ENCODE assay signal across 8 cellular contexts in genomic region chr5:399296-400281, GRCh38. TPM values are rescaled to one million over a fixed set of nuclear protein-coding genes. Genes with fewer than 3 reads are reported as not detected.
DNase-seq lines count a peak whose midpoint lies in the region; TF ChIP-seq lines count a peak whose summit lies in the region.

No MANE protein-coding gene starts in this region.

- peak; percentile 38 for TF ChIP-seq POLR2A in GM15510 (IDR thresholded peaks at IDR 0.05; ENCODE audit: borderline replicate concordance, extremely low read depth, insufficient read length)

- peak overlapping the region; percentile 89 for H3K14ac ChIP-seq in H9 (ENCODE audit: insufficient read depth, low read length)

- H3K56ac ChIP-seq in H9 (ENCODE audit: insufficient read length, low read depth, low read length): no peak overlapping the region

- H3K4me3 Mint-ChIP-seq in H9 (peak overlapping the region in 1 of 2 experiments; percentile 7; a peak in 1 of 5 replicates), brain (peak overlapping the region; percentile 45 to 77 (median 71))

- H2BK12ac ChIP-seq in H9 (ENCODE audit: insufficient read length, low read depth, low read length): peak overlapping the region; percentile 70

- H4K5ac ChIP-seq in H9 (ENCODE audit: insufficient read length, low read depth, low read length): peak overlapping the region; percentile 92

- H3K9me2 ChIP-seq in Loucy (replicated peaks; ENCODE audit: low read depth, low read length): no peaks in the 10 kb centered on the region

- H3K79me2 ChIP-seq in H9 (ENCODE audit: insufficient read depth, low read length) (no peaks in the 10 kb centered on the region), Loucy (ENCODE audit: insufficient read depth, low read length) (peaks cover 7% of the 10 kb centered on the region; the same call in 1 of the 2 replicates)

- H3K23me2 ChIP-seq in H9 (ENCODE audit: insufficient read length, low read depth, low read length, poor library complexity, severe bottlenecking): no peaks in the 10 kb centered on the region

- H4K91ac ChIP-seq in H9 (ENCODE audit: insufficient read length, low read depth, low read length): peak overlapping the region; percentile 82

- H3T11ph ChIP-seq in H9 (ENCODE audit: low read length): peak overlapping the region; percentile 30

- peak overlapping the region; percentile 37 for H3K4me2 ChIP-seq in H9 (ENCODE audit: insufficient read depth, insufficient read length, low read length)
- peak overlapping the region; percentile 15 for H3K4me2 ChIP-seq in Loucy (ENCODE audit: low read depth, low read length, poor library complexity, severe bottlenecking)

- peak overlapping the region; percentile 60 for H3K4ac ChIP-seq in H9 (ENCODE audit: low read depth, low read length)

- H2AFZ ChIP-seq in H9 (ENCODE audit: low read length) (no peak overlapping the region), Loucy (ENCODE audit: low read length) (no peak overlapping the region)

- H3F3A ChIP-seq in Loucy (ENCODE audit: low read depth): no peaks in the 10 kb centered on the region

- H3K4me1 ChIP-seq in H9 (ENCODE audit: insufficient read depth, low read length) (no peaks in the 10 kb centered on the region), Loucy (ENCODE audit: insufficient read depth, low read length, poor library complexity, severe bottlenecking) (peaks cover 19% of the 10 kb centered on the region)

- H3K23ac ChIP-seq in H9 (ENCODE audit: insufficient read length, low read depth, low read length): no peak overlapping the region

- H3K36me3 Mint-ChIP-seq in H9 (ENCODE audit: insufficient read depth in 1 of 3, low read depth in 3 of 3) (peaks cover 0 to 8% (median 0%) of the 10 kb centered on the region in 3 experiments; a peak in 2 of 7 replicates), brain (no peaks in the 10 kb centered on the region)

- H2BK120ac ChIP-seq in H9 (ENCODE audit: low read depth, low read length, poor library complexity, severe bottlenecking): peak overlapping the region; percentile 91

- no peak overlapping the region for H3K4me3 ChIP-seq in Loucy (ENCODE audit: low read length, poor library complexity, severe bottlenecking)

- H3K36me3 ChIP-seq in Loucy (ENCODE audit: insufficient read depth, low read length): no peaks in the 10 kb centered on the region

- H2AK5ac ChIP-seq in H9 (ENCODE audit: insufficient read length, low read length): no peak overlapping the region

- no peak overlapping the region for H2BK15ac ChIP-seq in H9 (ENCODE audit: low read depth, low read length)

- peaks cover 0 to 5% of the 10 kb centered on the region in 2 experiments; a peak in 4 of 5 replicates for H3K9me3 Mint-ChIP-seq in H9
- peaks cover 0 to 10% (median 0%) of the 10 kb centered on the region in 5 experiments for H3K9me3 Mint-ChIP-seq in brain

- H3K27ac Mint-ChIP-seq in H9: peak overlapping the region in 2 of 3 experiments; percentile 83 to 89; a peak in 3 of 7 replicates
- peak overlapping the region; percentile 83 to 99 (median 96) for H3K27ac Mint-ChIP-seq in brain

- H4K20me1 ChIP-seq in H9 (ENCODE audit: control insufficient read depth, insufficient read depth, insufficient read length) (no peaks in the 10 kb centered on the region), Loucy (ENCODE audit: insufficient read depth, low read length, poor library complexity, severe bottlenecking) (no peaks in the 10 kb centered on the region)

- no peaks in the 10 kb centered on the region for H3K79me1 ChIP-seq in H9 (ENCODE audit: insufficient read depth, low read depth, low read length, poor library complexity, severe bottlenecking)

- no peak overlapping the region for H3K9ac ChIP-seq in H9 (ENCODE audit: extremely low read depth, insufficient read length, low read length)
- peak overlapping the region; percentile 32 for H3K9ac ChIP-seq in Loucy (ENCODE audit: low read depth, low read length, poor library complexity, severe bottlenecking)

- TF ChIP-seq CTCF in H9 (conservative IDR thresholded peaks at IDR 0.05) (peak; percentile 17; the same call in 1 of the 3 replicates), Loucy (conservative IDR thresholded peaks at IDR 0.05; ENCODE audit: low read length) (no peak), brain (conservative IDR thresholded peaks at IDR 0.05) (no peak)

- H3K4me1 Mint-ChIP-seq in H9 (peaks cover 12 to 25% of the 10 kb centered on the region in 2 experiments), brain (peaks cover 38% of the 10 kb centered on the region)

- H4K8ac ChIP-seq in H9 (replicated peaks; ENCODE audit: insufficient read length, low read depth, low read length): no peak overlapping the region

- peak overlapping the region; percentile 91 for H3K18ac ChIP-seq in H9 (ENCODE audit: insufficient read length, low read depth, low read length)

- H2BK20ac ChIP-seq in H9 (ENCODE audit: low read depth, low read length, poor library complexity, severe bottlenecking): no peak overlapping the region

- H2BK5ac ChIP-seq in H9 (ENCODE audit: insufficient read length, low read length): no peak overlapping the region

- H3K27me3 ChIP-seq in H9 (ENCODE audit: insufficient read depth, low read length) (no peaks in the 10 kb centered on the region), Loucy (ENCODE audit: insufficient read depth, low read length, poor library complexity, severe bottlenecking) (no peaks in the 10 kb centered on the region)

- H3K9me3 ChIP-seq in H9 (ENCODE audit: control insufficient read depth, low read depth, low read length) (no peaks in the 10 kb centered on the region), Loucy (ENCODE audit: insufficient read depth, low read depth, low read length) (no peaks in the 10 kb centered on the region)

- peak; percentile 85 for DNase-seq in H9
- peak; percentile 97 for DNase-seq in SHP77 treated with DMSO at 0.1 percent for 48 hours (lab: John Stamatoyannopoulos, UW)
- DNase-seq in kidney glomerular epithelial cell (lab: John Stamatoyannopoulos, UW): peak; percentile 54
- DNase-seq in stimulated activated CD4-positive, alpha-beta T cell treated with anti-CD3 and anti-CD28 coated beads, Interleukin-15, amount 100 ng/mL, for 24 hours: peak; percentile 79
- DNase-seq in cerebellum (ENCODE audit: low spot score): no peak

- H3K27me3 Mint-ChIP-seq in H9 (ENCODE audit: low read depth) (peaks cover 32% of the 10 kb centered on the region), brain (peaks cover 5% of the 10 kb centered on the region)

- no CpG with 5 or more reads among the region's 45 CpGs for WGBS in H9 (ENCODE audit: extremely low coverage, insufficient read length, low lambda C conversion rate)

- H3K27ac ChIP-seq in H9 (ENCODE audit: insufficient read length, low read depth, low read length): no peak overlapping the region

RNA-seq across cellular contexts. Expression of gene EXOC3, which starts 43.4 kb away (rescaled TPM):
- total RNA-seq in H9 (2021): 36.7 and 37.6 TPM in 2 replicates
- polyA plus RNA-seq in brain (ENCODE audit: insufficient read depth, low read depth, low replicate concordance): 69.2 TPM
- 27.8 TPM for total RNA-seq in cerebellum
